ENCODE assay signal across 31 cellular contexts in genomic region chr10:96967847-96968246, GRCh38.
DNase-seq lines count a peak whose midpoint lies in the region; ATAC-seq, FAIRE-seq and TF ChIP-seq lines count a peak whose summit lies in the region.
"Had no signal": no experiment of that assay in that cellular context is flagged by ENCODE, and none has a peak within 500 bp of the region (broad histone marks: within the 10 kb centered on the region; RNA-seq: fewer than 3 reads in every experiment).

No MANE protein-coding gene starts in this region.

- no peak overlapping the region for H3K9ac ChIP-seq in astrocyte (ENCODE audit: low read length)
- H3K9ac ChIP-seq: BLaER1 had no signal

- H3K79me2 ChIP-seq in astrocyte (ENCODE audit: insufficient read depth, low read length), result no peaks in the 10 kb centered on the region

- ATAC-seq in body of pancreas, result no peak
- ATAC-seq: A549; activated CD4-positive, CD25-positive, alpha-beta regulatory T cell treated with anti-CD3 and anti-CD28 coated beads, Interleukin-2, amount 50 U/mL, for 24 hours; activated naive CD8-positive, alpha-beta T cell treated with anti-CD3 and anti-CD28 coated beads, Interleukin-2, amount 50 U/mL, for 24 hours; Right ventricle myocardium inferior; sciatic nerve; stimulated activated effector memory CD8-positive, alpha-beta T cell treated with anti-CD3 and anti-CD28 coated beads, Interleukin-12 subunit alpha, Interleukin-12 subunit beta, amount 100 ng/mL, for 72 hours; T-helper 17 cell had no signal

- H3K27me3 ChIP-seq in astrocyte (ENCODE audit: insufficient read depth, low read length) (no peaks in the 10 kb centered on the region), body of pancreas (no peaks in the 10 kb centered on the region)
- H3K27me3 ChIP-seq: BLaER1, brain microvascular endothelial cell, neutrophil, transverse colon had no signal

- no peak for TF ChIP-seq POLR2A in body of pancreas (IDR thresholded peaks at IDR 0.05)

- no peaks in the 10 kb centered on the region for H3K27me3 Mint-ChIP-seq in astrocyte (ENCODE audit: low read depth, unreplicated experiment)
- H3K27me3 Mint-ChIP-seq: activated naive CD8-positive, alpha-beta T cell treated with anti-CD3 and anti-CD28 coated beads, Interleukin-2, amount 50 U/mL, for 24 hours; T-helper 17 cell had no signal

- no peak overlapping the region for H3K4me3 Mint-ChIP-seq in astrocyte (ENCODE audit: unreplicated experiment)
- H3K4me3 Mint-ChIP-seq: activated naive CD8-positive, alpha-beta T cell treated with anti-CD3 and anti-CD28 coated beads, Interleukin-2, amount 50 U/mL, for 24 hours; mesothelial cell of epicardium; stimulated activated effector memory CD8-positive, alpha-beta T cell treated with anti-CD3 and anti-CD28 coated beads, Interleukin-12 subunit alpha, Interleukin-12 subunit beta, amount 100 ng/mL, for 72 hours; T-helper 17 cell had no signal

- no peak for FAIRE-seq in astrocyte (lab: Jason Lieb, UNC)
- FAIRE-seq: A549 had no signal

- DNase-seq in AG08395 (ENCODE audit: low spot score), result peak; percentile 40
- DNase-seq in GM04504 (ENCODE audit: low read depth), result peak; percentile 10
- peak; percentile 59 for DNase-seq in astrocyte (ENCODE audit: low read depth)
- peak; percentile 36 for DNase-seq in hepatic stellate cell (ENCODE audit: low spot score)
- DNase-seq in body of pancreas, result no peak
- DNase-seq in NOMO-1 treated with DMSO at 0.1 percent for 48 hours (lab: John Stamatoyannopoulos, UW; ENCODE audit: unreplicated experiment), result no peak
- no peak for DNase-seq in NCI-H2081 (lab: John Stamatoyannopoulos, UW)
- no peak for DNase-seq in RWPE1 (ENCODE audit: low spot score)
- DNase-seq: activated CD4-positive, alpha-beta T cell treated with anti-CD3 and anti-CD28 coated beads, Interleukin-2, amount 50 U/mL, for 48 hours; activated CD8-positive, alpha-beta memory T cell treated with anti-CD3 and anti-CD28 coated beads, Interleukin-2, amount 50 U/mL, for 4 hours; activated naive CD4-positive, alpha-beta T cell; activated naive CD8-positive, alpha-beta T cell treated with anti-CD3 and anti-CD28 coated beads, Interleukin-2, amount 50 U/mL, for 24 hours; brain microvascular endothelial cell; DMS 273 treated with DMSO at 0.1 percent for 48 hours; head of caudate nucleus; kidney glomerular epithelial cell; NCI-H1105 treated with DMSO at 0.1 percent for 48 hours; NCI-H1930; NCI-H524 treated with DMSO at 0.1 percent for 48 hours; PC-9; T-helper 17 cell; transverse colon had no signal

- peaks cover 10% of the 10 kb centered on the region for H3K4me1 Mint-ChIP-seq in astrocyte (ENCODE audit: low read depth, unreplicated experiment)
- H3K4me1 Mint-ChIP-seq: activated naive CD8-positive, alpha-beta T cell treated with anti-CD3 and anti-CD28 coated beads, Interleukin-2, amount 50 U/mL, for 24 hours; stimulated activated effector memory CD8-positive, alpha-beta T cell treated with anti-CD3 and anti-CD28 coated beads, Interleukin-12 subunit alpha, Interleukin-12 subunit beta, amount 100 ng/mL, for 72 hours had no signal

- no peak overlapping the region for H3K4me3 ChIP-seq in astrocyte (ENCODE audit: insufficient read depth, low read depth, low read length)
- H3K4me3 ChIP-seq in body of pancreas, result no peak overlapping the region
- H3K4me3 ChIP-seq: A549, BLaER1, PC-9, prostate gland, transverse colon had no signal

- intact Hi-C loops in body of pancreas (cut with DNase I), result no loop called here

- H3K36me3 ChIP-seq in astrocyte (ENCODE audit: insufficient read depth, low read length) (no peaks in the 10 kb centered on the region), body of pancreas (replicated peaks in 1 of 2; ENCODE audit: insufficient read depth in 1 of 2, low read depth in 2 of 2) (no peaks in the 10 kb centered on the region)
- H3K36me3 ChIP-seq: brain microvascular endothelial cell, prostate gland, transverse colon had no signal

- H3K4me2 ChIP-seq in astrocyte (ENCODE audit: low read length), result no peak overlapping the region
- H3K4me2 ChIP-seq: A549, BLaER1, PC-9 had no signal

- TF ChIP-seq CTCF in astrocyte (IDR thresholded peaks at IDR 0.05; ENCODE audit: insufficient read depth, low read depth, low read length) (no peak), body of pancreas (IDR thresholded peaks at IDR 0.05) (no peak), RWPE1 (conservative IDR thresholded peaks at IDR 0.05; ENCODE audit: low read depth) (no peak)

- H4K20me1 ChIP-seq in astrocyte (ENCODE audit: insufficient read depth, low read length), result peaks cover under 1% of the 10 kb centered on the region
- H4K20me1 ChIP-seq: BLaER1 had no signal

- H3K9me3 Mint-ChIP-seq in astrocyte (ENCODE audit: unreplicated experiment), result no peaks in the 10 kb centered on the region
- H3K9me3 Mint-ChIP-seq: activated naive CD8-positive, alpha-beta T cell treated with anti-CD3 and anti-CD28 coated beads, Interleukin-2, amount 50 U/mL, for 24 hours; mesothelial cell of epicardium; stimulated activated effector memory CD8-positive, alpha-beta T cell treated with anti-CD3 and anti-CD28 coated beads, Interleukin-12 subunit alpha, Interleukin-12 subunit beta, amount 100 ng/mL, for 72 hours had no signal

- H3K27ac Mint-ChIP-seq in astrocyte (ENCODE audit: unreplicated experiment), result no peak overlapping the region
- H3K27ac Mint-ChIP-seq: activated naive CD8-positive, alpha-beta T cell treated with anti-CD3 and anti-CD28 coated beads, Interleukin-2, amount 50 U/mL, for 24 hours; mesothelial cell of epicardium; stimulated activated effector memory CD8-positive, alpha-beta T cell treated with anti-CD3 and anti-CD28 coated beads, Interleukin-12 subunit alpha, Interleukin-12 subunit beta, amount 100 ng/mL, for 72 hours; T-helper 17 cell had no signal

- POLR2A ChIA-PET in RWPE1 (lab: Yijun Ruan, JAX; ENCODE audit: low non-redundant PET), result no interaction called here

- H3K9me3 ChIP-seq in astrocyte (ENCODE audit: insufficient read depth, low read depth, low read length) (no peaks in the 10 kb centered on the region), body of pancreas (no peaks in the 10 kb centered on the region)
- H3K9me3 ChIP-seq: A549, BLaER1, neutrophil, prostate gland, transverse colon had no signal

- CTCF ChIA-PET in RWPE1 (lab: Yijun Ruan, JAX), result interaction anchor here (0.7 kb wide), 2 partner anchors 1119 to 1150 kb away, joined by 3 to 4 read pairs; no protein-coding TSS in a partner anchor

- no peak overlapping the region for H2AFZ ChIP-seq in astrocyte (ENCODE audit: low read depth, low read length)
- H2AFZ ChIP-seq: PC-9 had no signal

- H3K36me3 Mint-ChIP-seq in astrocyte (ENCODE audit: low read depth, unreplicated experiment), result no peaks in the 10 kb centered on the region

- H3K27ac ChIP-seq in astrocyte (ENCODE audit: low read depth, low read length) (no peak overlapping the region), body of pancreas (no peak overlapping the region), RWPE1 (no peak overlapping the region)
- H3K27ac ChIP-seq: A549, BLaER1, brain microvascular endothelial cell, neutrophil, PC-9, prostate gland, transverse colon had no signal

- H3K4me1 ChIP-seq in astrocyte (ENCODE audit: insufficient read depth, low read length), result peaks cover 14% of the 10 kb centered on the region
- no peaks in the 10 kb centered on the region for H3K4me1 ChIP-seq in body of pancreas
- H3K4me1 ChIP-seq: A549, BLaER1, prostate gland, transverse colon had no signal

Comparison
In these comparisons a context has a peak if more than half of its experiments do, and no peak if none do; other contexts are left out.
1. DNase-seq: peak in AG08395 (single experiment), GM04504 (single experiment), astrocyte (single experiment) and hepatic stellate cell (single experiment); none in body of pancreas (0 of 4), NOMO-1 treated with DMSO at 0.1 percent for 48 hours (single experiment), NCI-H2081 (0 of 2) and RWPE1 (single experiment).